Comparison of ENCODE assay signal across 16 cellular contexts in genomic region chr15:74306801-74307217, GRCh38.
"Had no signal": no experiment of that assay in that cellular context is flagged by ENCODE, and none has a peak within 500 bp of the region (broad histone marks: within the 10 kb centered on the region; RNA-seq: fewer than 3 reads in every experiment).

No MANE protein-coding gene starts in this region.

- H3K4me3 Mint-ChIP-seq: activated CD4-positive, alpha-beta T cell treated with anti-CD3 and anti-CD28 coated beads, Interleukin-2, amount 10 ng/mL, durations not matched to agents 7 days and 5 days; immature natural killer cell; naive thymus-derived CD4-positive, alpha-beta T cell; stimulated activated naive CD8-positive, alpha-beta T cell treated with anti-CD3 and anti-CD28 coated beads, Interleukin-15, Interleukin-2, amounts not matched to agents 100 ng/mL and 50 ng/mL, for 24 hours had no signal

- H3K36me3 Mint-ChIP-seq: immature natural killer cell; naive thymus-derived CD4-positive, alpha-beta T cell had no signal

- H3K27ac ChIP-seq: adrenal gland, brain microvascular endothelial cell, lower lobe of right lung, sigmoid colon, upper lobe of right lung had no signal

- H3K36me3 ChIP-seq: adrenal gland, brain microvascular endothelial cell, lower lobe of right lung, sigmoid colon, upper lobe of right lung had no signal

- DNase-seq: activated CD4-positive, alpha-beta T cell treated with anti-CD3 and anti-CD28 coated beads, Interleukin-2, amount 10 ng/mL, durations not matched to agents 7 days and 5 days; activated naive CD4-positive, alpha-beta T cell treated with anti-CD3 and anti-CD28 coated beads, Interleukin-2, amount 50 U/mL, for 16 hours; activated T-cell treated with anti-CD3 and anti-CD28 coated beads, Interleukin-2, amount 50 U/mL, for 1 hour; adrenal gland; brain microvascular endothelial cell; dermis blood vessel endothelial cell; immature natural killer cell; left cardiac atrium; lower lobe of right lung; naive thymus-derived CD4-positive, alpha-beta T cell; sigmoid colon; stimulated activated CD4-positive, alpha-beta T cell treated with anti-CD3 and anti-CD28 coated beads, Interleukin-2, amount 100 ng/mL, for 48 hours; stimulated activated CD8-positive, alpha-beta memory T cell treated with anti-CD3 and anti-CD28 coated beads, Interleukin-4, amount 100 ng/mL, for 48 hours; T-helper 9 cell; upper lobe of right lung had no signal

- ATAC-seq: left cardiac atrium; lower lobe of right lung; naive thymus-derived CD4-positive, alpha-beta T cell; upper lobe of right lung had no signal

- H3K9me3 ChIP-seq: adrenal gland, lower lobe of right lung, sigmoid colon, upper lobe of right lung had no signal

- H3K9me3 Mint-ChIP-seq: activated CD4-positive, alpha-beta T cell treated with anti-CD3 and anti-CD28 coated beads, Interleukin-2, amount 10 ng/mL, durations not matched to agents 7 days and 5 days; immature natural killer cell; stimulated activated naive CD8-positive, alpha-beta T cell treated with anti-CD3 and anti-CD28 coated beads, Interleukin-15, Interleukin-2, amounts not matched to agents 100 ng/mL and 50 ng/mL, for 24 hours had no signal

- H3K27ac Mint-ChIP-seq: activated CD4-positive, alpha-beta T cell treated with anti-CD3 and anti-CD28 coated beads, Interleukin-2, amount 10 ng/mL, durations not matched to agents 7 days and 5 days; stimulated activated naive CD8-positive, alpha-beta T cell treated with anti-CD3 and anti-CD28 coated beads, Interleukin-15, Interleukin-2, amounts not matched to agents 100 ng/mL and 50 ng/mL, for 24 hours had no signal

- H3K4me1 ChIP-seq: lower lobe of right lung, sigmoid colon, upper lobe of right lung had no signal

- H3K4me3 ChIP-seq: adrenal gland, lower lobe of right lung, sigmoid colon, upper lobe of right lung had no signal

- H3K4me1 Mint-ChIP-seq: activated CD4-positive, alpha-beta T cell treated with anti-CD3 and anti-CD28 coated beads, Interleukin-2, amount 10 ng/mL, durations not matched to agents 7 days and 5 days; immature natural killer cell had no signal
